Comparison of ENCODE assay signal across 1 cellular context in the genomic region with DNA sequence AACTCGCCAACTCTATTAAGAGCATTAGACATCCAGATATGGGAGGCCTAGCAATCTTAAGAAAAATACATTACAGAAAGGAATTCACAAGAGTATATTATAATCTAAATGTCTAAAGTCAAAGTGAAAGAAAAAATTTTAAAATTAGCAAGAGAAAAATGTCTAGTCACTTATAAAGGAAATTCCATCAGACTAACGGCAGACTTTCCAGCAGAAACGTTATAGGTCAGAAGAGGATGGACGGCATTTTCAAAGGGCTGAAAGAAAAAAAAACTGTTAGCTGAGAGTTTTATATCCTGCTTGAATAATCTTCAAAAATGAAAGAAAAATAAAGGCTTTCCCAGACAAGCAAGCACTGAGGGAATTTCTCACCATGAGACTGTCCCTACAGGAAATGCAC.
TF ChIP-seq lines count a peak whose summit lies in the region.

No MANE protein-coding gene starts in this region.

TF ChIP-seq in IMR-90, 13 proteins besides CTCF, POLR2A, EP300 and RAD21 (continued from another document):
- TF ChIP-seq, protein P1, sequence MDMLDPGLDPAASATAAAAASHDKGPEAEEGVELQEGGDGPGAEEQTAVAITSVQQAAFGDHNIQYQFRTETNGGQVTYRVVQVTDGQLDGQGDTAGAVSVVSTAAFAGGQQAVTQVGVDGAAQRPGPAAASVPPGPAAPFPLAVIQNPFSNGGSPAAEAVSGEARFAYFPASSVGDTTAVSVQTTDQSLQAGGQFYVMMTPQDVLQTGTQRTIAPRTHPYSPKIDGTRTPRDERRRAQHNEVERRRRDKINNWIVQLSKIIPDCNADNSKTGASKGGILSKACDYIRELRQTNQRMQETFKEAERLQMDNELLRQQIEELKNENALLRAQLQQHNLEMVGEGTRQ (IDR thresholded peaks at IDR 0.05; ENCODE audit: low read depth, low read length): no peak
- no peak for TF ChIP-seq MAFK (IDR thresholded peaks at IDR 0.05; ENCODE audit: low read depth, low read length)
- TF ChIP-seq CEBPB (IDR thresholded peaks at IDR 0.05; ENCODE audit: low read depth, low read length): no peak
- TF ChIP-seq CHD1 (IDR thresholded peaks at IDR 0.05; ENCODE audit: low read depth, low read length): no peak
- no peak for TF ChIP-seq BHLHE40 (IDR thresholded peaks at IDR 0.05; ENCODE audit: low read depth, low read length)
- TF ChIP-seq SMC3 (IDR thresholded peaks at IDR 0.05; ENCODE audit: low read depth, low read length): no peak
- no peak for TF ChIP-seq RCOR1 (IDR thresholded peaks at IDR 0.05; ENCODE audit: insufficient replicate concordance, low read length)
- TF ChIP-seq, protein P2, sequence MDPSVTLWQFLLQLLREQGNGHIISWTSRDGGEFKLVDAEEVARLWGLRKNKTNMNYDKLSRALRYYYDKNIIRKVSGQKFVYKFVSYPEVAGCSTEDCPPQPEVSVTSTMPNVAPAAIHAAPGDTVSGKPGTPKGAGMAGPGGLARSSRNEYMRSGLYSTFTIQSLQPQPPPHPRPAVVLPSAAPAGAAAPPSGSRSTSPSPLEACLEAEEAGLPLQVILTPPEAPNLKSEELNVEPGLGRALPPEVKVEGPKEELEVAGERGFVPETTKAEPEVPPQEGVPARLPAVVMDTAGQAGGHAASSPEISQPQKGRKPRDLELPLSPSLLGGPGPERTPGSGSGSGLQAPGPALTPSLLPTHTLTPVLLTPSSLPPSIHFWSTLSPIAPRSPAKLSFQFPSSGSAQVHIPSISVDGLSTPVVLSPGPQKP (IDR thresholded peaks at IDR 0.05; ENCODE audit: borderline replicate concordance, low read depth, low read length): no peak
- no peak for TF ChIP-seq FOS (IDR thresholded peaks at IDR 0.05; ENCODE audit: low read depth, low read length)
TF ChIP-seq in IMR-90: peak in this region for 0.
